ENCODE assay signal across 22 cellular contexts in the genomic region with DNA sequence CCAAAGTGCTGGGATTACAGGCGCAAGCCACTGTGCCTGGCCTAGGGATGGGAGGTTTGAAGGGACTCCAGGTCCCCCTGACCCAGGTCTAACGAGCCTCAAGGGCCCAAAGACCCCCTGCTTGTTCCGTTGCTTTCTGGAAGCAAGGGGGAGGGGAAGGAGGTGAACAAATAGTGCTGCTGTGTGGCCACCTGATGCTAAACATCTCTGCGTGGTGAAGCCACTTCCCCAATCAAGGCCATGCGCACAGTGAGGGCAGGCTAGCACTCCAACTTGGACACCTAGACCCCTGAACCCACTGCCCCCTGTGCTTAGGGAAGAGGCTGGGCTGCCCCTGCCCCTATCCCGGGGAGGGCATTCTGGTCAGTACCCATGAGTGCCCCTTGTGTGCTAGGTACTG. TPM values are rescaled to one million over a fixed set of nuclear protein-coding genes. Genes with fewer than 3 reads are reported as not detected.
A peak's percentile ranks its signal among the peaks of the same experiment; 100 is the strongest.
DNase-seq lines count a peak whose midpoint lies in the region; ATAC-seq and TF ChIP-seq lines count a peak whose summit lies in the region.
"Had no signal": no experiment of that assay in that cellular context is flagged by ENCODE, and none has a peak within 500 bp of the region (broad histone marks: within the 10 kb centered on the region; RNA-seq: fewer than 3 reads in every experiment).

No MANE protein-coding gene starts in this region.

- peaks cover 4% of the 10 kb centered on the region; the same call in 1 of the 2 replicates for H3K4me1 ChIP-seq in H9 (ENCODE audit: insufficient read depth, low read length)
- peaks cover 23% of the 10 kb centered on the region; the same call in 1 of the 2 replicates for H3K4me1 ChIP-seq in iPS-20b (ENCODE audit: insufficient read depth, low read length)
- H3K4me1 ChIP-seq in psoas muscle: peaks cover 92% of the 10 kb centered on the region

- H3K14ac ChIP-seq in H9 (ENCODE audit: insufficient read depth, low read length): no peak overlapping the region

- H3K4me3 ChIP-seq in iPS-20b (ENCODE audit: low read length): no peak overlapping the region
- peak overlapping the region; percentile 53 for H3K4me3 ChIP-seq in psoas muscle
- H3K4me3 ChIP-seq: A549, PC-9, SK-N-MC had no signal

- ATAC-seq in psoas muscle: no peak
- ATAC-seq in stimulated activated naive CD8-positive, alpha-beta T cell treated with anti-CD3 and anti-CD28 coated beads, Interleukin-15, Interleukin-2, amounts not matched to agents 100 U/mL and 50 U/mL, for 24 hours: no peak

- peaks cover 49 to 52% of the 10 kb centered on the region in 2 experiments for H3K4me1 Mint-ChIP-seq in H9

- no peak overlapping the region for H3K23ac ChIP-seq in H9 (ENCODE audit: insufficient read length, low read depth, low read length)

- no peak overlapping the region for H2BK120ac ChIP-seq in H9 (ENCODE audit: low read depth, low read length, poor library complexity, severe bottlenecking)

- no peak overlapping the region for H3T11ph ChIP-seq in H9 (ENCODE audit: low read length)

- no peak overlapping the region for H2BK20ac ChIP-seq in H9 (ENCODE audit: low read depth, low read length, poor library complexity, severe bottlenecking)

- no peak for TF ChIP-seq CTCF in H9 (conservative IDR thresholded peaks at IDR 0.05)
- no peak for TF ChIP-seq CTCF in RWPE1 (conservative IDR thresholded peaks at IDR 0.05; ENCODE audit: low read depth)
- TF ChIP-seq CTCF in psoas muscle (IDR thresholded peaks at IDR 0.05): no peak

- H2AFZ ChIP-seq in H9 (ENCODE audit: low read length): no peak overlapping the region
- H2AFZ ChIP-seq: PC-9 had no signal

- H2BK5ac ChIP-seq in H9 (ENCODE audit: insufficient read length, low read length): no peak overlapping the region

- H3K27me3 ChIP-seq in H9 (ENCODE audit: insufficient read depth, low read length): no peaks in the 10 kb centered on the region
- no peaks in the 10 kb centered on the region for H3K27me3 ChIP-seq in iPS-20b (ENCODE audit: insufficient read depth, low read length)
- H3K27me3 ChIP-seq in psoas muscle (ENCODE audit: insufficient read depth in 3 of 3, low read length in 2 of 3): no peaks in the 10 kb centered on the region

- H3K27me3 Mint-ChIP-seq in H9 (ENCODE audit: low read depth): no peaks in the 10 kb centered on the region; the same call in none of the 2 replicates
- H3K27me3 Mint-ChIP-seq: CD4-positive, alpha-beta T cell; IgD-negative memory B cell had no signal

- H3K36me3 Mint-ChIP-seq in H9 (ENCODE audit: insufficient read depth in 1 of 3, low read depth in 3 of 3): peaks cover 0 to 2% (median 0%) of the 10 kb centered on the region in 3 experiments; a peak in 3 of 7 replicates

- no peak overlapping the region for H3K4me2 ChIP-seq in H9 (ENCODE audit: insufficient read depth, insufficient read length, low read length)
- H3K4me2 ChIP-seq: A549, PC-9 had no signal

- no peak overlapping the region for H4K5ac ChIP-seq in H9 (ENCODE audit: insufficient read length, low read depth, low read length)

- H3K79me2 ChIP-seq in H9 (ENCODE audit: insufficient read depth, low read length): peaks cover 7% of the 10 kb centered on the region; the same call in 1 of the 2 replicates

- no peaks in the 10 kb centered on the region for H4K20me1 ChIP-seq in H9 (ENCODE audit: control insufficient read depth, insufficient read depth, insufficient read length)

- H3K27ac Mint-ChIP-seq in H9: peak overlapping the region in 2 of 3 experiments; percentile 68 to 94; a peak in 2 of 7 replicates
- H3K27ac Mint-ChIP-seq: CD4-positive, alpha-beta T cell; IgD-negative memory B cell had no signal

- no peak overlapping the region for H2BK15ac ChIP-seq in H9 (ENCODE audit: low read depth, low read length)

- H4K91ac ChIP-seq in H9 (ENCODE audit: insufficient read length, low read depth, low read length): no peak overlapping the region

- H2AK5ac ChIP-seq in H9 (ENCODE audit: insufficient read length, low read length): no peak overlapping the region

- H3K18ac ChIP-seq in H9 (ENCODE audit: insufficient read length, low read depth, low read length): no peak overlapping the region

- no peak overlapping the region for H3K4me3 Mint-ChIP-seq in H9
- H3K4me3 Mint-ChIP-seq: CD4-positive, alpha-beta T cell; IgD-negative memory B cell had no signal

- no peaks in the 10 kb centered on the region for H3K23me2 ChIP-seq in H9 (ENCODE audit: insufficient read length, low read depth, low read length, poor library complexity, severe bottlenecking)

- no peak overlapping the region for H3K56ac ChIP-seq in H9 (ENCODE audit: insufficient read length, low read depth, low read length)

- no peak overlapping the region for H3K4ac ChIP-seq in H9 (ENCODE audit: low read depth, low read length)

- H3K27ac ChIP-seq in H9 (ENCODE audit: insufficient read length, low read depth, low read length) (no peak overlapping the region), RWPE1 (peak overlapping the region; percentile 93; the same call in 1 of the 2 replicates), iPS-20b (ENCODE audit: low read length) (peak overlapping the region; percentile 27), psoas muscle (peak overlapping the region; percentile 91)
- H3K27ac ChIP-seq: A549, PC-9, SK-N-MC had no signal

- H3K9ac ChIP-seq in H9 (ENCODE audit: extremely low read depth, insufficient read length, low read length) (no peak overlapping the region), iPS-20b (ENCODE audit: low read depth, low read length) (peak overlapping the region; percentile 46; the same call in 1 of the 2 replicates)

- H3K9me3 ChIP-seq in H9 (ENCODE audit: control insufficient read depth, low read depth, low read length) (no peaks in the 10 kb centered on the region), iPS-20b (ENCODE audit: insufficient read depth, low read depth, low read length) (no peaks in the 10 kb centered on the region), psoas muscle (no peaks in the 10 kb centered on the region)
- H3K9me3 ChIP-seq: A549 had no signal

- H3K9me3 Mint-ChIP-seq in H9: no peaks in the 10 kb centered on the region
- H3K9me3 Mint-ChIP-seq: CD4-positive, alpha-beta T cell; IgD-negative memory B cell had no signal

- H2BK12ac ChIP-seq in H9 (ENCODE audit: insufficient read length, low read depth, low read length): no peak overlapping the region

- no peak overlapping the region for H4K8ac ChIP-seq in H9 (replicated peaks; ENCODE audit: insufficient read length, low read depth, low read length)

- H3K36me3 ChIP-seq in iPS-20b (ENCODE audit: insufficient read depth, low read depth, low read length) (no peaks in the 10 kb centered on the region), psoas muscle (ENCODE audit: insufficient read depth in 1 of 2, low read depth in 1 of 2) (no peaks in the 10 kb centered on the region)

- POLR2A ChIA-PET in RWPE1 (lab: Yijun Ruan, JAX; ENCODE audit: low non-redundant PET): no interaction called here

- H3K79me1 ChIP-seq in H9 (ENCODE audit: insufficient read depth, low read depth, low read length, poor library complexity, severe bottlenecking): no peaks in the 10 kb centered on the region

- no peak for DNase-seq in H9
- DNase-seq in RWPE1 (ENCODE audit: low spot score): no peak
- DNase-seq in psoas muscle: no peak
- DNase-seq in stimulated activated CD4-positive, alpha-beta T cell treated with anti-CD3 and anti-CD28 coated beads, Interleukin-12 subunit alpha, Interleukin-12 subunit beta, amount 100 ng/mL, for 4 hours: no peak
- DNase-seq in AG20443 (ENCODE audit: low spot score): no peak
- DNase-seq in AG08395 (ENCODE audit: low spot score): no peak
- no peak for DNase-seq in stimulated activated naive CD8-positive, alpha-beta T cell treated with anti-CD3 and anti-CD28 coated beads, Interleukin-15, Interleukin-2, amounts not matched to agents 100 U/mL and 50 U/mL, for 24 hours
- DNase-seq: CD4-positive, alpha-beta T cell; COR-L47; DMS79 treated with DMSO at 0.1 percent for 48 hours; Kasumi-1; NCI-H1694; NCI-H2081; NCI-H446; NCI-H526; PC-9; RPMI8226; SHP77 treated with DMSO at 0.1 percent for 48 hours had no signal

- intact Hi-C loops in psoas muscle (cut with DNase I): loop anchor here in 1 of 2 donors (2.0 kb wide), 1 partner anchor 17 kb away; no protein-coding TSS in a partner anchor

- CTCF ChIA-PET in RWPE1 (lab: Yijun Ruan, JAX): no interaction called here

- no CpG with 5 or more reads among the region's 6 CpGs for WGBS in H9 (ENCODE audit: extremely low coverage, insufficient read length, low lambda C conversion rate)
- WGBS in psoas muscle, 3 donors: 52 to 84% (median 59%) methylated on average over 6 of the region's 6 CpGs

RNA-seq across cellular contexts. Expression of gene CARM1, which starts 24.0 kb away (rescaled TPM):
- total RNA-seq in H9 (2021) (111 and 113 TPM in 2 replicates), psoas muscle (100 to 1,000 TPM in 2 of 4 donors, 10 to 100 TPM in 2; 59.1 to 105 (median 88.6) TPM)
- 100 to 1,000 TPM in 1 of 3 donors, 10 to 100 TPM in 2; 61.1 to 110 (median 94.7) TPM for polyA plus RNA-seq in psoas muscle

RNA-seq across cellular contexts. Expression of gene YIPF2, which starts 33.1 kb away (rescaled TPM):
- 58.2 and 60.2 TPM in 2 replicates for total RNA-seq in H9 (2021)
- total RNA-seq in psoas muscle: 10 to 100 TPM; 12.1 to 18.0 (median 16.7) TPM
- polyA plus RNA-seq in psoas muscle: 10 to 100 TPM; 13.7 to 18.5 (median 18.1) TPM

RNA-seq across cellular contexts. Expression of gene TIMM29, which starts 33.2 kb away (rescaled TPM):
- total RNA-seq in H9 (2021): 23.4 and 26.8 TPM in 2 replicates
- 10 to 100 TPM; 12.9 to 24.2 (median 17.0) TPM for total RNA-seq in psoas muscle
- 10 to 100 TPM; 17.1 to 29.0 (median 20.2) TPM for polyA plus RNA-seq in psoas muscle

RNA-seq across cellular contexts. Expression of gene C19orf38, which starts 47.1 kb away (rescaled TPM):
- 0.20 TPM in 1 of 2 replicates, not detected in the other for total RNA-seq in H9 (2021)
- 1 to 10 TPM in 3 of 4 donors, under 1 TPM in 1; 0.30 to 1.8 (median 1.4) TPM for total RNA-seq in psoas muscle
- 1 to 10 TPM; 1.0 to 2.9 (median 1.3) TPM for polyA plus RNA-seq in psoas muscle

RNA-seq across cellular contexts. Expression of gene TMED1, which starts 59.4 kb away (rescaled TPM):
- 32.1 and 32.3 TPM in 2 replicates for total RNA-seq in H9 (2021)
- 10 to 100 TPM; 30.1 to 37.5 (median 34.2) TPM for total RNA-seq in psoas muscle
- 10 to 100 TPM; 54.4 to 79.3 (median 57.6) TPM for polyA plus RNA-seq in psoas muscle
